Comparison of ENCODE assay signal across 19 cellular contexts in genomic region chr4:85556293-85556692, GRCh38.
DNase-seq lines count a peak whose midpoint lies in the region; ATAC-seq, FAIRE-seq and TF ChIP-seq lines count a peak whose summit lies in the region.
"Had no signal": no experiment of that assay in that cellular context is flagged by ENCODE, and none has a peak within 500 bp of the region (broad histone marks: within the 10 kb centered on the region; RNA-seq: fewer than 3 reads in every experiment).

No MANE protein-coding gene starts in this region.

- DNase-seq in GM10266 (ENCODE audit: extremely low spot score) (peak; percentile 17), GM20000 (ENCODE audit: low spot score) (peak; percentile 22), GM12878 (ENCODE audit: low read depth, low spot score) (peak; percentile 25), GM19240 (ENCODE audit: insufficient read length, low spot score) (no peak), RCC 7860 (ENCODE audit: low spot score) (no peak), DMS153 treated with DMSO at 0.1 percent for 48 hours (lab: John Stamatoyannopoulos, UW; ENCODE audit: unreplicated experiment) (no peak)
- no peak for DNase-seq in naive thymus-derived CD8-positive, alpha-beta T cell
- DNase-seq: activated CD4-positive, alpha-beta T cell treated with anti-CD3 and anti-CD28 coated beads for 1 hour; activated naive CD8-positive, alpha-beta T cell treated with anti-CD3 and anti-CD28 coated beads for 36 hours; GF-D8; H9; KG1; NCI-H146; NCI-H526; T-helper 17 cell; thyroid gland had no signal

- H4K20me1 ChIP-seq in GM12878 (ENCODE audit: control insufficient read depth, insufficient read depth): no peaks in the 10 kb centered on the region

- SMC1A ChIA-PET in GM12878 (lab: Charles Lee; ENCODE audit: uncharacterized antibody, unreplicated experiment): interaction anchor here (0.6 to 2.5 kb wide), 8 partner anchors 9 to 191 kb away, joined by 3 to 9 read pairs (median 4); no protein-coding TSS in a partner anchor

- TF ChIP-seq CTCF in GM10266 (IDR thresholded peaks at IDR 0.05; ENCODE audit: control insufficient read depth, insufficient read depth, low read depth, missing control alignments) (no peak), GM20000 (IDR thresholded peaks at IDR 0.05; ENCODE audit: extremely low read depth, missing control alignments) (no peak), GM12878 (IDR thresholded peaks at IDR 0.05 in 2 of 3, conservative IDR thresholded peaks at IDR 0.05 in 1 of 3; ENCODE audit: control insufficient read depth in 2 of 3, extremely low read depth in 1 of 3, insufficient read depth in 1 of 3, low read depth in 3 of 3, low read length in 3 of 3) (no peak)

- no peak overlapping the region for H3K4me3 Mint-ChIP-seq in naive thymus-derived CD8-positive, alpha-beta T cell
- H3K4me3 Mint-ChIP-seq: activated naive CD8-positive, alpha-beta T cell treated with anti-CD3 and anti-CD28 coated beads for 36 hours; H9; T-helper 17 cell had no signal

- no peaks in the 10 kb centered on the region for H3K27me3 ChIP-seq in GM12878 (replicated peaks in 1 of 2; ENCODE audit: control insufficient read depth in 2 of 2, insufficient read depth in 2 of 2, low read length in 1 of 2)
- H3K27me3 ChIP-seq: gastroesophageal sphincter, thyroid gland had no signal

- POLR2A ChIA-PET in GM12878 (lab: Charles Lee): no interaction called here
- POLR2A ChIA-PET in naive thymus-derived CD8-positive, alpha-beta T cell (lab: Charles Lee): no interaction called here

- peaks cover 27% of the 10 kb centered on the region for H3K4me1 ChIP-seq in GM12878 (ENCODE audit: control insufficient read depth, insufficient read depth, low read length)
- H3K4me1 ChIP-seq: gastroesophageal sphincter, thyroid gland had no signal

- H3K36me3 ChIP-seq in GM12878 (ENCODE audit: control insufficient read depth in 2 of 2, insufficient read depth in 2 of 2, low read length in 1 of 2): no peaks in the 10 kb centered on the region
- H3K36me3 ChIP-seq: gastroesophageal sphincter, thyroid gland had no signal

- 56% methylated on average over 5 of the region's 5 CpGs for WGBS in GM12878 (ENCODE audit: insufficient coverage, insufficient replicate concordance, low lambda C conversion rate, missing lambda C conversion rate)

- in situ Hi-C loops in GM12878 (cut with MboI): no loop called here

- H3K27ac Mint-ChIP-seq in naive thymus-derived CD8-positive, alpha-beta T cell: no peak overlapping the region
- H3K27ac Mint-ChIP-seq: activated naive CD8-positive, alpha-beta T cell treated with anti-CD3 and anti-CD28 coated beads for 36 hours; T-helper 17 cell had no signal

- FAIRE-seq in GM12878 (lab: Jason Lieb, UNC) (no peak), RCC 7860 (lab: Jason Lieb, UNC) (no peak)
- FAIRE-seq: keratinocyte had no signal

- CTCF ChIA-PET in GM12878 (lab: Yijun Ruan, JAX): interaction anchor here (1.0 to 1.4 kb wide), 2 partner anchors 191 to 222 kb away, joined by 3 read pairs; no protein-coding TSS in a partner anchor

- ATAC-seq in HG03066 (IDR thresholded peaks at IDR 0.05; ENCODE audit: low read depth, unreplicated experiment) (peak; percentile 34), GM12878 (peak; percentile 75)
- no peak for ATAC-seq in naive thymus-derived CD8-positive, alpha-beta T cell
- ATAC-seq: gastroesophageal sphincter had no signal

- no peak overlapping the region for H3K4me2 ChIP-seq in GM12878 (ENCODE audit: control insufficient read depth, insufficient read depth)

- no TSS peak for BruUV-seq in GM12878 (replicated peaks; lab: Mats Ljungman, UMichigan)

- no peak for TF ChIP-seq RAD21 in GM12878 (IDR thresholded peaks at IDR 0.05; ENCODE audit: insufficient read depth, low read depth, low read length)

- TF ChIP-seq EP300 in GM12878 (IDR thresholded peaks at IDR 0.05; ENCODE audit: borderline replicate concordance in 1 of 2, control insufficient read depth in 1 of 2, low read depth in 2 of 2, low read length in 2 of 2): no peak

- peaks cover 9% of the 10 kb centered on the region; the same call in 2 of the 3 replicates for H3K9me3 ChIP-seq in GM12878 (replicated peaks; ENCODE audit: control insufficient read depth, insufficient read depth, low read length)
- H3K9me3 ChIP-seq: thyroid gland had no signal

- peaks cover 0 to 5% (median 0%) of the 10 kb centered on the region in 3 donors for H3K36me3 Mint-ChIP-seq in naive thymus-derived CD8-positive, alpha-beta T cell
- H3K36me3 Mint-ChIP-seq: activated naive CD8-positive, alpha-beta T cell treated with anti-CD3 and anti-CD28 coated beads for 36 hours had no signal

- no peak overlapping the region for H3K4me3 ChIP-seq in GM12878
- H3K4me3 ChIP-seq: gastroesophageal sphincter, thyroid gland had no signal

- peaks cover 6 to 43% (median 21%) of the 10 kb centered on the region in 9 donors for H3K9me3 Mint-ChIP-seq in naive thymus-derived CD8-positive, alpha-beta T cell

- H3K27ac ChIP-seq in GM12878 (ENCODE audit: control insufficient read depth, insufficient read depth): peak overlapping the region; percentile 46; the same call in 1 of the 2 replicates
- H3K27ac ChIP-seq: gastroesophageal sphincter, thyroid gland had no signal

- H3K79me2 ChIP-seq in GM12878 (ENCODE audit: control insufficient read depth, insufficient read depth, low read length): no peaks in the 10 kb centered on the region

- H3K9ac ChIP-seq in GM12878 (ENCODE audit: control insufficient read depth, insufficient read depth, low read length): no peak overlapping the region

- peaks cover 0 to 3% (median 0%) of the 10 kb centered on the region in 5 donors for H3K27me3 Mint-ChIP-seq in naive thymus-derived CD8-positive, alpha-beta T cell
- H3K27me3 Mint-ChIP-seq: T-helper 17 cell had no signal

- peaks cover 0 to 11% (median 0%) of the 10 kb centered on the region in 4 donors for H3K4me1 Mint-ChIP-seq in naive thymus-derived CD8-positive, alpha-beta T cell
- H3K4me1 Mint-ChIP-seq: activated naive CD8-positive, alpha-beta T cell treated with anti-CD3 and anti-CD28 coated beads for 36 hours; H9; T-helper 17 cell had no signal

- TF ChIP-seq POLR2A in GM12878 (IDR thresholded peaks at IDR 0.05; ENCODE audit: low read depth, low read length): no peak

- RAD21 ChIA-PET in GM12878 (lab: Charles Lee; ENCODE audit: unreplicated experiment): interaction anchor here (2.8 kb wide), 1 partner anchor 82 kb away, joined by 10 read pairs; the partner anchor contains the start of gene ARHGAP24

- no peak overlapping the region for H2AFZ ChIP-seq in GM12878 (ENCODE audit: control insufficient read depth, low read depth, low read length)

- intact Hi-C loops in GM12878 (cut with micrococcal nuclease; ENCODE audit: unreplicated experiment): loop anchor here (2.0 to 5.0 kb wide), 4 partner anchors 55 to 191 kb away; no protein-coding TSS in a partner anchor

TF ChIP-seq in GM12878, 131 proteins besides CTCF, POLR2A, EP300 and RAD21:
- TF ChIP-seq MEF2B (IDR thresholded peaks at IDR 0.05; ENCODE audit: partially characterized antibody, poor library complexity, severe bottlenecking) (peak; percentile 30), SMC3 (IDR thresholded peaks at IDR 0.05; ENCODE audit: borderline replicate concordance, low read length) (no peak), REST (IDR thresholded peaks at IDR 0.05; ENCODE audit: low read depth, low read length) (no peak), JUNB (IDR thresholded peaks at IDR 0.05) (peak; percentile 13; the same call in 1 of the 2 replicates)
TF ChIP-seq in GM12878: peak in this region for 2.

Comparison
In these comparisons a context has a peak if more than half of its experiments do, and no peak if none do; other contexts are left out.
1. DNase-seq: peak in GM10266 (single experiment), GM20000 (single experiment) and GM12878 (single experiment); none in GM19240 (single experiment), RCC 7860 (single experiment), naive thymus-derived CD8-positive, alpha-beta T cell (0 of 10) and DMS153 treated with DMSO at 0.1 percent for 48 hours (single experiment).
2. ATAC-seq: peak in HG03066 (single experiment) and GM12878 (single experiment); none in naive thymus-derived CD8-positive, alpha-beta T cell (0 of 2).